18 cellular contexts compared by ENCODE assay signal in the genomic region with DNA sequence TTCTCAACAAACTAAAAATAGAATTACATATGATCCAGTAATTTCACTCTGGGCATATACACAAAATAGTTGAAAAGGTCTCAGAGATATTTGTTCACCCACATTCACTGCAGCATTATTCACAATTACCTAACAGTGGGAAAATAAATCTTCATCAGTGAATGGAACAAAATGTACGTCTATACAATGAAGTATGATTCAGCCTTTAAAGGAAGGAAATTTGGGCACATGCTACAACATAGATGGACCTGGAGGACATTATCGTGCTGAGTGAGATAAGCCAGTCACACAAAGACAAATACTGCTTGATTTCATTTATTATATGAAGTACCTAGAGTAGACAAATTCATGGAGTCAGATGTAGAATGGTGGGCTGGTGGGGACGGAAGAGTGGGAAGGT. TPM values are rescaled to one million over a fixed set of nuclear protein-coding genes. Genes with fewer than 3 reads are reported as not detected.
DNase-seq lines count a peak whose midpoint lies in the region; ATAC-seq, FAIRE-seq and TF ChIP-seq lines count a peak whose summit lies in the region.
"Had no signal": no experiment of that assay in that cellular context is flagged by ENCODE, and none has a peak within 500 bp of the region (broad histone marks: within the 10 kb centered on the region; RNA-seq: fewer than 3 reads in every experiment).

No MANE protein-coding gene starts in this region.

- TF ChIP-seq CTCF in MM.1S (IDR thresholded peaks at IDR 0.05; ENCODE audit: low read length), result no peak
- no peak for TF ChIP-seq CTCF in nephron progenitor cell (IDR thresholded peaks at IDR 0.05)
- TF ChIP-seq CTCF in spleen (IDR thresholded peaks at IDR 0.05 in 8 of 11, conservative IDR thresholded peaks at IDR 0.05 in 3 of 11), result no peak

- no peak overlapping the region for H3K9ac ChIP-seq in MM.1S (ENCODE audit: low read length)
- H3K9ac ChIP-seq: GM23248 had no signal

- no peaks in the 10 kb centered on the region for H3K27me3 Mint-ChIP-seq in activated T-helper 17 cell treated with anti-CD3 and anti-CD28 coated beads, Interleukin-2, amount 50 U/mL, for 72 hours
- H3K27me3 Mint-ChIP-seq in nephron progenitor cell (ENCODE audit: low read depth, poor library complexity), result peaks cover under 1% of the 10 kb centered on the region
- H3K27me3 Mint-ChIP-seq: B cell; CD4-positive, CD25-positive, alpha-beta regulatory T cell; CD8-positive, alpha-beta memory T cell had no signal

- no peak overlapping the region for H3K4me2 ChIP-seq in MM.1S (ENCODE audit: low read depth, low read length)

- H3K36me3 Mint-ChIP-seq in activated T-helper 17 cell treated with anti-CD3 and anti-CD28 coated beads, Interleukin-2, amount 50 U/mL, for 72 hours (ENCODE audit: low read depth), result peaks cover 19% of the 10 kb centered on the region
- peaks cover 28% of the 10 kb centered on the region for H3K36me3 Mint-ChIP-seq in nephron progenitor cell (ENCODE audit: low read depth)
- H3K36me3 Mint-ChIP-seq: CD4-positive, CD25-positive, alpha-beta regulatory T cell had no signal

- peak overlapping the region; percentile 41 for H3K27ac Mint-ChIP-seq in activated T-helper 17 cell treated with anti-CD3 and anti-CD28 coated beads, Interleukin-2, amount 50 U/mL, for 72 hours
- peak overlapping the region; percentile 11 for H3K27ac Mint-ChIP-seq in nephron progenitor cell
- H3K27ac Mint-ChIP-seq: B cell had no signal

- H3K4me1 ChIP-seq in MM.1S (ENCODE audit: low read length) (peaks cover 61% of the 10 kb centered on the region), spleen (no peaks in the 10 kb centered on the region), small intestine (ENCODE audit: control insufficient read depth in 2 of 2, insufficient read depth in 1 of 2, low read depth in 1 of 2, low read length in 1 of 2) (no peaks in the 10 kb centered on the region)
- H3K4me1 ChIP-seq: HAP-1 had no signal

- no peak overlapping the region for H2AFZ ChIP-seq in MM.1S (ENCODE audit: low read length)
- H2AFZ ChIP-seq: GM23248 had no signal

- no peaks in the 10 kb centered on the region for H3K9me2 ChIP-seq in MM.1S (replicated peaks; ENCODE audit: insufficient read depth, low read length)

- intact Hi-C loops in spleen (cut with DNase I; ENCODE audit: low total_unique reads), result no loop called here

- WGBS in spleen, 5 donors, result 77 to 94% (median 87%) methylated on average over 3 of the region's 3 CpGs
- 84 to 88% (median 86%) methylated on average over 3 of the region's 3 CpGs for WGBS in small intestine, 3 donors

- no peak overlapping the region for H3K4me3 Mint-ChIP-seq in activated T-helper 17 cell treated with anti-CD3 and anti-CD28 coated beads, Interleukin-2, amount 50 U/mL, for 72 hours
- no peak overlapping the region for H3K4me3 Mint-ChIP-seq in nephron progenitor cell
- H3K4me3 Mint-ChIP-seq: B cell; CD4-positive, CD25-positive, alpha-beta regulatory T cell; CD8-positive, alpha-beta memory T cell had no signal

- no peaks in the 10 kb centered on the region for H3K9me3 Mint-ChIP-seq in activated T-helper 17 cell treated with anti-CD3 and anti-CD28 coated beads, Interleukin-2, amount 50 U/mL, for 72 hours
- peaks cover 10% of the 10 kb centered on the region for H3K9me3 Mint-ChIP-seq in nephron progenitor cell
- H3K9me3 Mint-ChIP-seq: CD4-positive, CD25-positive, alpha-beta regulatory T cell; CD8-positive, alpha-beta memory T cell had no signal

- DNase-seq in MM.1S (no peak), nephron progenitor cell (no peak), NCI-H1694 treated with DMSO at 0.1 percent for 48 hours (lab: John Stamatoyannopoulos, UW) (no peak), spleen (no peak), small intestine (no peak)
- DNase-seq: C1 segment of cervical spinal cord; CD4-positive, CD25-positive, alpha-beta regulatory T cell; CD8-positive, alpha-beta memory T cell; COR-L47; GDM1; GM23248 had no signal

- no peak for ATAC-seq in activated T-helper 17 cell treated with anti-CD3 and anti-CD28 coated beads, Interleukin-2, amount 50 U/mL, for 72 hours (replicated peaks)
- ATAC-seq in esophagus mucosa, result peak; percentile 24

- H3K36me3 ChIP-seq in MM.1S (replicated peaks; ENCODE audit: insufficient read depth, low read length) (no peaks in the 10 kb centered on the region), spleen (peaks cover 0 to 76% (median 14%) of the 10 kb centered on the region in 6 donors), small intestine (ENCODE audit: control insufficient read depth in 2 of 2, insufficient read depth in 2 of 2, low read length in 2 of 2) (peaks cover 0 to 5% of the 10 kb centered on the region in 2 donors)

- H3K79me2 ChIP-seq in MM.1S (ENCODE audit: low read length), result no peaks in the 10 kb centered on the region

- H3K27ac ChIP-seq in MM.1S (ENCODE audit: low read length) (peak overlapping the region; percentile 5; the same call in 1 of the 2 replicates), spleen (no peak overlapping the region), small intestine (ENCODE audit: low read depth in 1 of 2, low read length in 1 of 2) (no peak overlapping the region)
- H3K27ac ChIP-seq: GM23248, HL-60 had no signal

- H3F3A ChIP-seq in MM.1S (ENCODE audit: insufficient read depth, low read length), result peaks cover 46% of the 10 kb centered on the region

- H3K4me3 ChIP-seq in MM.1S (ENCODE audit: low read length) (no peak overlapping the region), spleen (no peak overlapping the region), small intestine (ENCODE audit: low read depth in 1 of 2, low read length in 2 of 2) (no peak overlapping the region)
- H3K4me3 ChIP-seq: GM23248, HAP-1 had no signal

- FAIRE-seq in small intestine (lab: Jason Lieb, UNC), result no peak
- FAIRE-seq: GM12892, GM18507 had no signal

- H3K27me3 ChIP-seq in MM.1S (replicated peaks; ENCODE audit: insufficient read depth, low read length) (no peaks in the 10 kb centered on the region), spleen (replicated peaks in 1 of 7) (no peaks in the 10 kb centered on the region), small intestine (ENCODE audit: control insufficient read depth in 2 of 2, insufficient read depth in 2 of 2, low read length in 2 of 2) (no peaks in the 10 kb centered on the region)

- no peaks in the 10 kb centered on the region for H3K9me3 ChIP-seq in MM.1S (replicated peaks; ENCODE audit: insufficient read depth, low read length)
- no peaks in the 10 kb centered on the region for H3K9me3 ChIP-seq in spleen
- H3K9me3 ChIP-seq in small intestine (ENCODE audit: control insufficient read depth, low read depth), result no peaks in the 10 kb centered on the region
- H3K9me3 ChIP-seq: HAP-1 had no signal

- no peak for TF ChIP-seq POLR2A in spleen (IDR thresholded peaks at IDR 0.05)

- no peaks in the 10 kb centered on the region for H3K4me1 Mint-ChIP-seq in activated T-helper 17 cell treated with anti-CD3 and anti-CD28 coated beads, Interleukin-2, amount 50 U/mL, for 72 hours
- H3K4me1 Mint-ChIP-seq in nephron progenitor cell, result peaks cover 25% of the 10 kb centered on the region
- H3K4me1 Mint-ChIP-seq: B cell had no signal

- H4K20me1 ChIP-seq in MM.1S (ENCODE audit: insufficient read depth, low read length), result no peaks in the 10 kb centered on the region

RNA-seq across cellular contexts. Expression of a gene that starts 47.0 kb away (rescaled TPM):
- total RNA-seq in activated T-helper 17 cell treated with anti-CD3 and anti-CD28 coated beads, Interleukin-2, amount 50 U/mL, for 72 hours, result 10 to 100 TPM; 20.9 to 28.6 TPM
- total RNA-seq in esophagus mucosa (22.6 TPM), spleen (10 to 100 TPM; 22.8 to 45.4 (median 35.3) TPM)
- polyA plus RNA-seq in spleen (10 to 100 TPM in 1 of 3 donors, 1 to 10 TPM in 2; 6.9 to 11.3 (median 7.8) TPM), small intestine (10 to 100 TPM in 2 of 3 donors, 1 to 10 TPM in 1; 8.3 to 20.0 (median 10.5) TPM)

RNA-seq across cellular contexts. Expression of a gene that starts 47.8 kb away (rescaled TPM):
- 100 to 1,000 TPM; 254 to 438 TPM for total RNA-seq in activated T-helper 17 cell treated with anti-CD3 and anti-CD28 coated beads, Interleukin-2, amount 50 U/mL, for 72 hours
- total RNA-seq in esophagus mucosa (162 TPM), spleen (100 to 1,000 TPM; 181 to 239 (median 202) TPM)
- polyA plus RNA-seq in spleen (100 to 1,000 TPM; 159 to 189 (median 161) TPM), small intestine (100 to 1,000 TPM; 113 to 200 (median 114) TPM)

RNA-seq across cellular contexts. Expression of a gene that starts 58.3 kb away (rescaled TPM):
- total RNA-seq in activated T-helper 17 cell treated with anti-CD3 and anti-CD28 coated beads, Interleukin-2, amount 50 U/mL, for 72 hours, result 10 to 100 TPM; 31.6 to 35.7 TPM
- total RNA-seq in esophagus mucosa, result 17.8 TPM
- total RNA-seq in spleen, result 10 to 100 TPM; 35.8 to 53.4 (median 49.1) TPM
- polyA plus RNA-seq in spleen, result 10 to 100 TPM; 54.7 to 72.7 (median 57.0) TPM
- 10 to 100 TPM; 28.8 to 37.8 (median 37.6) TPM for polyA plus RNA-seq in small intestine

RNA-seq across cellular contexts. Expression of a gene that starts 58.5 kb away (rescaled TPM):
- total RNA-seq in activated T-helper 17 cell treated with anti-CD3 and anti-CD28 coated beads, Interleukin-2, amount 50 U/mL, for 72 hours, result 100 to 1,000 TPM in 1 of 2 donors, 10 to 100 TPM in 1; 99.1 to 144 TPM
- total RNA-seq in esophagus mucosa (11.0 TPM), spleen (10 to 100 TPM; 21.2 to 54.3 (median 38.6) TPM)
- polyA plus RNA-seq in spleen (10 to 100 TPM; 21.4 to 37.3 (median 32.7) TPM), small intestine (10 to 100 TPM; 24.2 to 56.6 (median 51.1) TPM)
